12 cellular contexts compared by ENCODE assay signal in the genomic region with DNA sequence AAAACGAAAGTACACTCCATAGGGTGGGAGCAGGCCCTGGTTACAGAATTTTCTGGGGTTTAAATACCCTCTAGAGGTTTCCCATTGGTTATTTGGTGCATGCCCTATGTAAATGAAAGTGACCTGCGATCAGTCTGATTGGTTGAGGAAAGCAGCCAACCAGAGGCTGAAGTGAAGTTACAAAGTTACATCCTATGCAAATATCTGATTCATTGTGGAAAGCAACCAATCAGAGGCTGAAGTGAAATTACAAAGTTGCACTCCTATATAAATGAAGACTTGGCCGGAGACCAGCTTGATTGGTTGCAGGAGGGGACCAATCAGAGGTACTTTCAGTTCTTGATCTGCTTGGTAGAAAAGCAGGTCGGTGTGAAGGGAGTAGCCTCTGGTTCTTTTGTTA. TPM values are rescaled to one million over a fixed set of nuclear protein-coding genes. Genes with fewer than 3 reads are reported as not detected.
DNase-seq lines count a peak whose midpoint lies in the region; ATAC-seq, FAIRE-seq and TF ChIP-seq lines count a peak whose summit lies in the region.
"Had no signal": no experiment of that assay in that cellular context is flagged by ENCODE, and none has a peak within 500 bp of the region (broad histone marks: within the 10 kb centered on the region; RNA-seq: fewer than 3 reads in every experiment).

No MANE protein-coding gene starts in this region.

- H3K27ac ChIP-seq in endothelial cell of umbilical vein (ENCODE audit: insufficient read depth, low read depth, low read length) (no peak overlapping the region), neural progenitor cell (peak overlapping the region; percentile 80), HepG2 (ENCODE audit: extremely low read length, insufficient read depth, low read length) (no peak overlapping the region)
- H3K27ac ChIP-seq: thoracic aorta had no signal

- peak overlapping the region; percentile 18 for H3K4me3 Mint-ChIP-seq in neural progenitor cell

- POLR2A ChIA-PET in endothelial cell of umbilical vein (lab: Charles Lee) (no interaction called here), HepG2 (lab: Yijun Ruan, JAX) (no interaction called here)

- peaks cover 87% of the 10 kb centered on the region for H3K79me2 ChIP-seq in endothelial cell of umbilical vein (ENCODE audit: control insufficient read depth, insufficient read depth, low read length)
- peaks cover 100% of the 10 kb centered on the region for H3K79me2 ChIP-seq in neural progenitor cell (ENCODE audit: low read depth)
- H3K79me2 ChIP-seq in HepG2 (ENCODE audit: insufficient read depth, low read length): peaks cover 94% of the 10 kb centered on the region

- H3K27me3 Mint-ChIP-seq in neural progenitor cell (ENCODE audit: insufficient read depth, low read depth): peaks cover 4% of the 10 kb centered on the region

- 92% methylated on average over 4 of the region's 4 CpGs for WGBS in HepG2 (ENCODE audit: low lambda C conversion rate)

- TF ChIP-seq EP300 in HepG2 (IDR thresholded peaks at IDR 0.05; ENCODE audit: low read depth in 2 of 2, low read length in 2 of 2) (no peak), HepG2 (CRISPR knock-in tag; IDR thresholded peaks at IDR 0.05; ENCODE audit: borderline replicate concordance) (no peak)

- ATAC-seq in activated CD4-positive, CD25-positive, alpha-beta regulatory T cell treated with anti-CD3 and anti-CD28 coated beads, Interleukin-2, amount 50 U/mL, for 24 hours: peak; percentile 46
- ATAC-seq in GM18502 (IDR thresholded peaks at IDR 0.05; ENCODE audit: poor library complexity, unreplicated experiment) (no peak), HepG2 (no peak)

- TF ChIP-seq CTCF in endothelial cell of umbilical vein (IDR thresholded peaks at IDR 0.05; ENCODE audit: extremely low read depth in 1 of 2, insufficient read depth in 1 of 2, low read depth in 1 of 2, low read length in 2 of 2) (no peak), neural progenitor cell (IDR thresholded peaks at IDR 0.05) (no peak), HepG2 (CRISPR knock-in tag; IDR thresholded peaks at IDR 0.05) (no peak)

- peaks cover 4% of the 10 kb centered on the region for H4K20me1 ChIP-seq in endothelial cell of umbilical vein (replicated peaks; ENCODE audit: control insufficient read depth, extremely low read depth, insufficient read depth, low read length)
- peaks cover 13% of the 10 kb centered on the region for H4K20me1 ChIP-seq in neural progenitor cell (ENCODE audit: low read depth)
- peaks cover 84% of the 10 kb centered on the region for H4K20me1 ChIP-seq in HepG2 (ENCODE audit: insufficient read depth, low read length)

- H3K27ac Mint-ChIP-seq in neural progenitor cell: peak overlapping the region; percentile 72

- H3K27me3 ChIP-seq in endothelial cell of umbilical vein (ENCODE audit: control insufficient read depth in 2 of 2, insufficient read depth in 2 of 2, low read length in 2 of 2) (no peaks in the 10 kb centered on the region), neural progenitor cell (no peaks in the 10 kb centered on the region), HepG2 (ENCODE audit: control insufficient read depth in 1 of 2, insufficient read depth in 2 of 2, low read length in 2 of 2) (no peaks in the 10 kb centered on the region)

- H3K36me3 Mint-ChIP-seq in neural progenitor cell: peaks cover 24% of the 10 kb centered on the region

- FAIRE-seq in endothelial cell of umbilical vein (lab: Jason Lieb, UNC): peak; percentile 66
- FAIRE-seq in HepG2 (lab: Jason Lieb, UNC): no peak

- no peaks in the 10 kb centered on the region for H3K9me3 ChIP-seq in endothelial cell of umbilical vein (replicated peaks; ENCODE audit: control insufficient read depth, insufficient read depth, low read length)
- no peaks in the 10 kb centered on the region for H3K9me3 ChIP-seq in neural progenitor cell (ENCODE audit: low read depth)
- H3K9me3 ChIP-seq in HepG2 (ENCODE audit: low read length): no peaks in the 10 kb centered on the region
- H3K9me3 ChIP-seq: thoracic aorta had no signal

- in situ Hi-C loops in HepG2 (cut with HindIII; ENCODE audit: extremely low pct_ligation_motif_present, low pct_unique_long_range_greater_than_20kb): no loop called here

- H3K9me3 Mint-ChIP-seq in neural progenitor cell: peaks cover 2% of the 10 kb centered on the region

- no peak for TF ChIP-seq RAD21 in HepG2 (CRISPR knock-in tag; IDR thresholded peaks at IDR 0.05)

- H3K4me1 ChIP-seq in endothelial cell of umbilical vein (ENCODE audit: control insufficient read depth, extremely low read depth, insufficient read depth, low read length): peaks cover 6% of the 10 kb centered on the region
- peaks cover 12% of the 10 kb centered on the region for H3K4me1 ChIP-seq in neural progenitor cell
- H3K4me1 ChIP-seq in HepG2 (ENCODE audit: insufficient read depth, low read length): peaks cover 32% of the 10 kb centered on the region

- H3K4me1 Mint-ChIP-seq in neural progenitor cell: peaks cover 22% of the 10 kb centered on the region

- TF ChIP-seq POLR2A in endothelial cell of umbilical vein (IDR thresholded peaks at IDR 0.05; ENCODE audit: low read depth, low read length) (no peak), HepG2 (IDR thresholded peaks at IDR 0.05; ENCODE audit: insufficient read depth in 1 of 2, low read depth in 2 of 2, low read length in 2 of 2) (no peak)

- BruUV-seq in endothelial cell of umbilical vein (replicated peaks; lab: Mats Ljungman, UMichigan): no TSS peak
- BruUV-seq in HepG2 (replicated peaks; lab: Mats Ljungman, UMichigan): no TSS peak

- dilution Hi-C loops in endothelial cell of umbilical vein (cut with MboI; ENCODE audit: extremely low pct_ligation_motif_present, low sequenced_read_pairs): no loop called here

- H3K4me2 ChIP-seq in endothelial cell of umbilical vein (ENCODE audit: insufficient read depth, low read length) (no peak overlapping the region), neural progenitor cell (peak overlapping the region; percentile 61), HepG2 (ENCODE audit: low read depth, low read length) (no peak overlapping the region)

- H3K36me3 ChIP-seq in endothelial cell of umbilical vein (ENCODE audit: control insufficient read depth in 2 of 2, extremely low read depth in 1 of 2, insufficient read depth in 2 of 2, low read length in 2 of 2): peaks cover 4% of the 10 kb centered on the region in 2 experiments
- no peaks in the 10 kb centered on the region for H3K36me3 ChIP-seq in neural progenitor cell
- H3K36me3 ChIP-seq in HepG2 (replicated peaks in 1 of 2; ENCODE audit: control insufficient read depth in 1 of 2, insufficient read depth in 2 of 2, low read length in 2 of 2): peaks cover 8 to 39% of the 10 kb centered on the region in 2 experiments

- CTCF ChIA-PET in endothelial cell of umbilical vein (lab: Charles Lee) (no interaction called here), HepG2 (lab: Yijun Ruan, JAX; ENCODE audit: low intra/inter-chr PET ratio, low total read pairs) (no interaction called here)

- intact Hi-C loops in endothelial cell of umbilical vein (cut with micrococcal nuclease): no loop called here
- intact Hi-C loops in HepG2 (cut with micrococcal nuclease; ENCODE audit: unreplicated experiment): no loop called here

- peaks cover 5% of the 10 kb centered on the region for H3F3A ChIP-seq in neural progenitor cell (ENCODE audit: low read depth)

- H3K9me1 ChIP-seq in endothelial cell of umbilical vein (replicated peaks; ENCODE audit: control insufficient read depth, extremely low read depth, insufficient read depth, low read length): no peaks in the 10 kb centered on the region

- H2AFZ ChIP-seq in endothelial cell of umbilical vein (ENCODE audit: low read depth, low read length) (no peak overlapping the region), neural progenitor cell (replicated peaks) (no peak overlapping the region), HepG2 (ENCODE audit: low read length) (no peak overlapping the region)

- H3K9ac ChIP-seq in endothelial cell of umbilical vein (replicated peaks; ENCODE audit: extremely low read depth, insufficient read depth, low read length): no peak overlapping the region
- H3K9ac ChIP-seq in neural progenitor cell: no peak overlapping the region
- H3K9ac ChIP-seq in HepG2 (ENCODE audit: insufficient read depth, low read depth, low read length): no peak overlapping the region

- no peak overlapping the region for H3K4me3 ChIP-seq in endothelial cell of umbilical vein (replicated peaks in 1 of 3; ENCODE audit: insufficient read depth in 1 of 3, low read depth in 1 of 3, low read length in 3 of 3)
- H3K4me3 ChIP-seq in neural progenitor cell: no peak overlapping the region
- H3K4me3 ChIP-seq in HepG2 (replicated peaks in 1 of 3; ENCODE audit: insufficient read depth in 1 of 3, low read depth in 2 of 3, low read length in 3 of 3): no peak overlapping the region
- H3K4me3 ChIP-seq: thoracic aorta had no signal

- no peak for DNase-seq in activated CD4-positive, CD25-positive, alpha-beta regulatory T cell (lab: John Stamatoyannopoulos, UW)
- DNase-seq in NCI-H2196 treated with DMSO at 0.1 percent for 48 hours (lab: John Stamatoyannopoulos, UW; ENCODE audit: unreplicated experiment) (peak; percentile 42), endothelial cell of umbilical vein (ENCODE audit: low read depth, low spot score) (peak; percentile 47), neural progenitor cell (ENCODE audit: low spot score) (no peak), HepG2 (ENCODE audit: low spot score) (no peak), COR-L47 (lab: John Stamatoyannopoulos, UW) (no peak)
- DNase-seq: NCI-H187; stimulated activated CD4-positive, alpha-beta T cell treated with anti-CD3 and anti-CD28 coated beads, Interleukin-4, amount 100 ng/mL, for 4 hours; T-helper 9 cell had no signal

RNA-seq across cellular contexts. Expression of gene NAA60, which starts 24.4 kb away (rescaled TPM):
- total RNA-seq in endothelial cell of umbilical vein (42.9 and 45.7 TPM in 2 replicates), neural progenitor cell (ENCODE audit: low replicate concordance) (14.8 and 21.3 TPM in 2 replicates), HepG2 (2016; rRNA removed; fragmentation: Illumina TruSeq; extraction: Trizol) (14.7 and 16.9 TPM in 2 replicates)
- polyA plus RNA-seq in endothelial cell of umbilical vein (22.1 and 24.0 TPM in 2 replicates), HepG2 (2011; rRNA removed) (29.9 and 32.0 TPM in 2 replicates)
- 19.8 and 20.2 TPM in 2 replicates for polyA plus RNA-seq in endothelial cell of umbilical vein (2011; cell fraction: cytosol; rRNA removed)
- polyA plus RNA-seq in endothelial cell of umbilical vein (2011; cell fraction: nucleus; rRNA removed): 20.0 and 25.7 TPM in 2 replicates
- 37.4 and 40.4 TPM in 2 replicates for polyA plus RNA-seq in endothelial cell of umbilical vein (2012)
- polyA minus RNA-seq in endothelial cell of umbilical vein: 18.3 and 23.2 TPM in 2 replicates
- 13.6 TPM for polyA minus RNA-seq in endothelial cell of umbilical vein (2011; cell fraction: cytosol; rRNA and poly(A)+ RNA removed)
- polyA minus RNA-seq in endothelial cell of umbilical vein (2011; cell fraction: nucleus; rRNA and poly(A)+ RNA removed): 17.6 and 18.2 TPM in 2 replicates
- 13.0 and 15.0 TPM in 2 replicates for total RNA-seq in HepG2 (2016; cell fraction: cytosol; rRNA removed; fragmentation: Illumina TruSeq; extraction: Trizol; ENCODE audit: low read depth)
- total RNA-seq in HepG2 (2016; cell fraction: insoluble cytoplasmic fraction; rRNA removed; fragmentation: Illumina TruSeq; extraction: Trizol): 13.7 and 14.1 TPM in 2 replicates
- 21.1 and 21.2 TPM in 2 replicates for total RNA-seq in HepG2 (2016; cell fraction: membrane; rRNA removed; fragmentation: Illumina TruSeq; extraction: Trizol)
- 17.3 and 20.1 TPM in 2 replicates for total RNA-seq in HepG2 (2016; cell fraction: nucleus; rRNA removed; fragmentation: Illumina TruSeq; extraction: Trizol)
- 19.5 and 30.9 TPM in 2 replicates for polyA plus RNA-seq in HepG2 (2011; cell fraction: cytosol; rRNA removed)
- polyA plus RNA-seq in HepG2 (2011; cell fraction: nucleus; rRNA removed): 47.2 and 62.5 TPM in 2 replicates
- 44.9 and 50.3 TPM in 2 replicates for polyA plus RNA-seq in HepG2 (2012)
- polyA plus RNA-seq in HepG2 (2016; cell fraction: cytosol; fragmentation: Illumina TruSeq; extraction: Trizol; ENCODE audit: low read depth): 21.5 and 26.6 TPM in 2 replicates
- polyA plus RNA-seq in HepG2 (2016; cell fraction: insoluble cytoplasmic fraction; fragmentation: Illumina TruSeq; extraction: Trizol; ENCODE audit: low read depth): 42.7 and 56.8 TPM in 2 replicates
- 47.4 and 51.4 TPM in 2 replicates for polyA plus RNA-seq in HepG2 (2016; cell fraction: membrane; fragmentation: Illumina TruSeq; extraction: Trizol; ENCODE audit: low read depth)
- 68.2 and 80.3 TPM in 2 replicates for polyA plus RNA-seq in HepG2 (2016; cell fraction: nucleus; fragmentation: Illumina TruSeq; extraction: Trizol; ENCODE audit: insufficient read depth, low read depth)
- polyA minus RNA-seq in HepG2 (2011; rRNA and poly(A)+ RNA removed; ENCODE audit: low replicate concordance): 16.6 and 30.8 TPM in 2 replicates
- 13.0 and 19.4 TPM in 2 replicates for polyA minus RNA-seq in HepG2 (2011; cell fraction: cytosol; rRNA and poly(A)+ RNA removed)
- polyA minus RNA-seq in HepG2 (2011; cell fraction: nucleus; rRNA and poly(A)+ RNA removed): 26.0 and 27.7 TPM in 2 replicates

RNA-seq across cellular contexts. Expression of gene ZNF597, which starts 24.6 kb away (rescaled TPM):
- total RNA-seq in endothelial cell of umbilical vein (1.4 and 1.9 TPM in 2 replicates), neural progenitor cell (ENCODE audit: low replicate concordance) (1.4 and 2.2 TPM in 2 replicates), HepG2 (2016; rRNA removed; fragmentation: Illumina TruSeq; extraction: Trizol) (2.4 and 3.8 TPM in 2 replicates)
- polyA plus RNA-seq in endothelial cell of umbilical vein (0.72 and 0.75 TPM in 2 replicates), HepG2 (2011; rRNA removed) (1.2 and 1.3 TPM in 2 replicates)
- 0.72 and 1.0 TPM in 2 replicates for polyA plus RNA-seq in endothelial cell of umbilical vein (2011; cell fraction: cytosol; rRNA removed)
- 1.4 and 1.7 TPM in 2 replicates for polyA plus RNA-seq in endothelial cell of umbilical vein (2011; cell fraction: nucleus; rRNA removed)
- polyA plus RNA-seq in endothelial cell of umbilical vein (2012): 1.5 and 1.7 TPM in 2 replicates
- 1.7 and 2.0 TPM in 2 replicates for polyA minus RNA-seq in endothelial cell of umbilical vein
- polyA minus RNA-seq in endothelial cell of umbilical vein (2011; cell fraction: cytosol; rRNA and poly(A)+ RNA removed): 0.82 TPM
- 2.0 and 2.2 TPM in 2 replicates for polyA minus RNA-seq in endothelial cell of umbilical vein (2011; cell fraction: nucleus; rRNA and poly(A)+ RNA removed)
- 0.40 and 0.53 TPM in 2 replicates for total RNA-seq in HepG2 (2016; cell fraction: cytosol; rRNA removed; fragmentation: Illumina TruSeq; extraction: Trizol; ENCODE audit: low read depth)
- total RNA-seq in HepG2 (2016; cell fraction: insoluble cytoplasmic fraction; rRNA removed; fragmentation: Illumina TruSeq; extraction: Trizol): 2.5 and 3.4 TPM in 2 replicates
- 1.6 and 1.7 TPM in 2 replicates for total RNA-seq in HepG2 (2016; cell fraction: membrane; rRNA removed; fragmentation: Illumina TruSeq; extraction: Trizol)
- total RNA-seq in HepG2 (2016; cell fraction: nucleus; rRNA removed; fragmentation: Illumina TruSeq; extraction: Trizol): 3.2 and 3.5 TPM in 2 replicates
- 0.58 and 0.96 TPM in 2 replicates for polyA plus RNA-seq in HepG2 (2011; cell fraction: cytosol; rRNA removed)
- polyA plus RNA-seq in HepG2 (2011; cell fraction: nucleus; rRNA removed): 1.4 and 1.8 TPM in 2 replicates
- 1.4 TPM in 2 replicates for polyA plus RNA-seq in HepG2 (2012)
- polyA plus RNA-seq in HepG2 (2016; cell fraction: cytosol; fragmentation: Illumina TruSeq; extraction: Trizol; ENCODE audit: low read depth): 0.08 and 0.10 TPM in 2 replicates
- 2.1 and 2.4 TPM in 2 replicates for polyA plus RNA-seq in HepG2 (2016; cell fraction: insoluble cytoplasmic fraction; fragmentation: Illumina TruSeq; extraction: Trizol; ENCODE audit: low read depth)
- polyA plus RNA-seq in HepG2 (2016; cell fraction: membrane; fragmentation: Illumina TruSeq; extraction: Trizol; ENCODE audit: low read depth): 0.49 and 0.58 TPM in 2 replicates
- 3.1 and 3.4 TPM in 2 replicates for polyA plus RNA-seq in HepG2 (2016; cell fraction: nucleus; fragmentation: Illumina TruSeq; extraction: Trizol; ENCODE audit: insufficient read depth, low read depth)
- 1.1 and 1.7 TPM in 2 replicates for polyA minus RNA-seq in HepG2 (2011; rRNA and poly(A)+ RNA removed; ENCODE audit: low replicate concordance)
- polyA minus RNA-seq in HepG2 (2011; cell fraction: cytosol; rRNA and poly(A)+ RNA removed): 1.2 and 1.8 TPM in 2 replicates
- polyA minus RNA-seq in HepG2 (2011; cell fraction: nucleus; rRNA and poly(A)+ RNA removed): 3.9 and 5.2 TPM in 2 replicates

RNA-seq across cellular contexts. Expression of gene C16orf90, which starts 27.4 kb away (rescaled TPM):
- not detected in 2 replicates for total RNA-seq in endothelial cell of umbilical vein
- not detected in 2 replicates for polyA plus RNA-seq in endothelial cell of umbilical vein
- polyA plus RNA-seq in endothelial cell of umbilical vein (2011; cell fraction: cytosol; rRNA removed): not detected in 2 replicates
- polyA plus RNA-seq in endothelial cell of umbilical vein (2011; cell fraction: nucleus; rRNA removed): not detected in 2 replicates
- polyA plus RNA-seq in endothelial cell of umbilical vein (2012): not detected in 2 replicates
- polyA minus RNA-seq in endothelial cell of umbilical vein: not detected in 2 replicates
- not detected for polyA minus RNA-seq in endothelial cell of umbilical vein (2011; cell fraction: cytosol; rRNA and poly(A)+ RNA removed)
- not detected in 2 replicates for polyA minus RNA-seq in endothelial cell of umbilical vein (2011; cell fraction: nucleus; rRNA and poly(A)+ RNA removed)
- total RNA-seq in neural progenitor cell (ENCODE audit: low replicate concordance): not detected in 2 replicates
- not detected in 2 replicates for total RNA-seq in HepG2 (2016; rRNA removed; fragmentation: Illumina TruSeq; extraction: Trizol)
- total RNA-seq in HepG2 (2016; cell fraction: cytosol; rRNA removed; fragmentation: Illumina TruSeq; extraction: Trizol; ENCODE audit: low read depth): not detected in 2 replicates
- not detected in 2 replicates for total RNA-seq in HepG2 (2016; cell fraction: insoluble cytoplasmic fraction; rRNA removed; fragmentation: Illumina TruSeq; extraction: Trizol)
- total RNA-seq in HepG2 (2016; cell fraction: membrane; rRNA removed; fragmentation: Illumina TruSeq; extraction: Trizol): not detected in 2 replicates
- not detected in 2 replicates for total RNA-seq in HepG2 (2016; cell fraction: nucleus; rRNA removed; fragmentation: Illumina TruSeq; extraction: Trizol)
- polyA plus RNA-seq in HepG2 (2011; rRNA removed): not detected in 2 replicates
- not detected in 2 replicates for polyA plus RNA-seq in HepG2 (2011; cell fraction: cytosol; rRNA removed)
- polyA plus RNA-seq in HepG2 (2011; cell fraction: nucleus; rRNA removed): not detected in 2 replicates
- polyA plus RNA-seq in HepG2 (2012): not detected in 2 replicates
- polyA plus RNA-seq in HepG2 (2016; cell fraction: cytosol; fragmentation: Illumina TruSeq; extraction: Trizol; ENCODE audit: low read depth): not detected in 2 replicates
- not detected in 2 replicates for polyA plus RNA-seq in HepG2 (2016; cell fraction: insoluble cytoplasmic fraction; fragmentation: Illumina TruSeq; extraction: Trizol; ENCODE audit: low read depth)
- not detected in 2 replicates for polyA plus RNA-seq in HepG2 (2016; cell fraction: membrane; fragmentation: Illumina TruSeq; extraction: Trizol; ENCODE audit: low read depth)
- not detected in 2 replicates for polyA plus RNA-seq in HepG2 (2016; cell fraction: nucleus; fragmentation: Illumina TruSeq; extraction: Trizol; ENCODE audit: insufficient read depth, low read depth)
- not detected in 2 replicates for polyA minus RNA-seq in HepG2 (2011; rRNA and poly(A)+ RNA removed; ENCODE audit: low replicate concordance)
- polyA minus RNA-seq in HepG2 (2011; cell fraction: cytosol; rRNA and poly(A)+ RNA removed): not detected in 2 replicates
- not detected in 2 replicates for polyA minus RNA-seq in HepG2 (2011; cell fraction: nucleus; rRNA and poly(A)+ RNA removed)
- total RNA-seq: thoracic aorta had no signal

RNA-seq across cellular contexts. Expression of gene CLUAP1, which starts 32.9 kb away (rescaled TPM):
- total RNA-seq in endothelial cell of umbilical vein (16.5 and 17.2 TPM in 2 replicates), neural progenitor cell (ENCODE audit: low replicate concordance) (26.7 and 40.8 TPM in 2 replicates), HepG2 (2016; rRNA removed; fragmentation: Illumina TruSeq; extraction: Trizol) (19.5 and 25.9 TPM in 2 replicates)
- polyA plus RNA-seq in endothelial cell of umbilical vein (3.5 and 5.8 TPM in 2 replicates), HepG2 (2011; rRNA removed) (3.5 and 6.0 TPM in 2 replicates)
- 9.7 and 13.1 TPM in 2 replicates for polyA plus RNA-seq in endothelial cell of umbilical vein (2011; cell fraction: cytosol; rRNA removed)
- 17.8 and 20.0 TPM in 2 replicates for polyA plus RNA-seq in endothelial cell of umbilical vein (2011; cell fraction: nucleus; rRNA removed)
- 12.0 and 12.5 TPM in 2 replicates for polyA plus RNA-seq in endothelial cell of umbilical vein (2012)
- 11.2 and 12.8 TPM in 2 replicates for polyA minus RNA-seq in endothelial cell of umbilical vein
- 9.1 TPM for polyA minus RNA-seq in endothelial cell of umbilical vein (2011; cell fraction: cytosol; rRNA and poly(A)+ RNA removed)
- polyA minus RNA-seq in endothelial cell of umbilical vein (2011; cell fraction: nucleus; rRNA and poly(A)+ RNA removed): 8.8 and 9.3 TPM in 2 replicates
- 11.0 and 15.5 TPM in 2 replicates for total RNA-seq in HepG2 (2016; cell fraction: cytosol; rRNA removed; fragmentation: Illumina TruSeq; extraction: Trizol; ENCODE audit: low read depth)
- total RNA-seq in HepG2 (2016; cell fraction: insoluble cytoplasmic fraction; rRNA removed; fragmentation: Illumina TruSeq; extraction: Trizol): 18.5 and 28.6 TPM in 2 replicates
- 6.7 and 9.0 TPM in 2 replicates for total RNA-seq in HepG2 (2016; cell fraction: membrane; rRNA removed; fragmentation: Illumina TruSeq; extraction: Trizol)
- total RNA-seq in HepG2 (2016; cell fraction: nucleus; rRNA removed; fragmentation: Illumina TruSeq; extraction: Trizol): 12.3 and 17.1 TPM in 2 replicates
- polyA plus RNA-seq in HepG2 (2011; cell fraction: cytosol; rRNA removed): 2.9 and 3.9 TPM in 2 replicates
- polyA plus RNA-seq in HepG2 (2011; cell fraction: nucleus; rRNA removed): 1.9 and 4.4 TPM in 2 replicates
- 5.2 and 6.8 TPM in 2 replicates for polyA plus RNA-seq in HepG2 (2012)
- 3.4 and 3.8 TPM in 2 replicates for polyA plus RNA-seq in HepG2 (2016; cell fraction: cytosol; fragmentation: Illumina TruSeq; extraction: Trizol; ENCODE audit: low read depth)
- polyA plus RNA-seq in HepG2 (2016; cell fraction: insoluble cytoplasmic fraction; fragmentation: Illumina TruSeq; extraction: Trizol; ENCODE audit: low read depth): 22.5 and 28.8 TPM in 2 replicates
- 5.0 and 5.3 TPM in 2 replicates for polyA plus RNA-seq in HepG2 (2016; cell fraction: membrane; fragmentation: Illumina TruSeq; extraction: Trizol; ENCODE audit: low read depth)
- 12.9 and 20.1 TPM in 2 replicates for polyA plus RNA-seq in HepG2 (2016; cell fraction: nucleus; fragmentation: Illumina TruSeq; extraction: Trizol; ENCODE audit: insufficient read depth, low read depth)
- polyA minus RNA-seq in HepG2 (2011; rRNA and poly(A)+ RNA removed; ENCODE audit: low replicate concordance): 3.6 and 12.3 TPM in 2 replicates
- 5.9 and 8.1 TPM in 2 replicates for polyA minus RNA-seq in HepG2 (2011; cell fraction: cytosol; rRNA and poly(A)+ RNA removed)
- polyA minus RNA-seq in HepG2 (2011; cell fraction: nucleus; rRNA and poly(A)+ RNA removed): 6.7 and 9.6 TPM in 2 replicates

Comparison
In these comparisons a context has a peak if more than half of its experiments do, and no peak if none do; other contexts are left out.
1. ATAC-seq: peak in activated CD4-positive, CD25-positive, alpha-beta regulatory T cell treated with anti-CD3 and anti-CD28 coated beads, Interleukin-2, amount 50 U/mL, for 24 hours (2 of 2); none in GM18502 (single experiment) and HepG2 (single experiment).
2. DNase-seq: peak in NCI-H2196 treated with DMSO at 0.1 percent for 48 hours (single experiment) and endothelial cell of umbilical vein (single experiment); none in activated CD4-positive, CD25-positive, alpha-beta regulatory T cell (0 of 4), neural progenitor cell (single experiment), HepG2 (single experiment) and COR-L47 (single experiment).